Comparison of ENCODE assay signal across 12 cellular contexts in the genomic region with DNA sequence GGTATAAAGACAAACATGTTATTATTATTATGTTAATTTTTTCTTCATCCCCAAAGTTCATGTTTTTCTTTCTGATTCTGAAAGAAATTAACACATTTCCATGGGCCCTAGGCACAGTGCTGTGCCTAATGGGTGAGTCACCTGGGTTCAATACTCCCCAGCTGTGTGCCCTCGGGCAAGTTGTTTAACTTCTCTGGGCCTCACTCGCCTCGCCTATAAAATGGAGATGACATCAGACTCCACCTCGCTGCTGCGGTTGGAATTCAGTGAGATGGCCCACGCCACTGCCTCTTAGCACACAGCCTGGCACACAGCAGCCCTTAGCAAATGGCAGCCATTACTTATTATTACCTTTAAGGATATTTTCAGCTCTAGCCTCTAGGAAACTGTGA. TPM values are rescaled to one million over a fixed set of nuclear protein-coding genes. Genes with fewer than 3 reads are reported as not detected.
DNase-seq lines count a peak whose midpoint lies in the region; ATAC-seq and TF ChIP-seq lines count a peak whose summit lies in the region.
"Had no signal": no experiment of that assay in that cellular context is flagged by ENCODE, and none has a peak within 500 bp of the region (broad histone marks: within the 10 kb centered on the region; RNA-seq: fewer than 3 reads in every experiment).

No MANE protein-coding gene starts in this region.

- H3K27me3 ChIP-seq in GM23248 (replicated peaks; ENCODE audit: insufficient read depth), result no peaks in the 10 kb centered on the region
- no peaks in the 10 kb centered on the region for H3K27me3 ChIP-seq in smooth muscle cell (ENCODE audit: low read depth)
- H3K27me3 ChIP-seq: BLaER1, hepatocyte, neural progenitor cell had no signal

- DNase-seq in GM23248 (peak; percentile 54), RKO (ENCODE audit: low spot score) (peak; percentile 18), epithelial cell of esophagus (ENCODE audit: low read depth) (peak; percentile 91), posterior vena cava (ENCODE audit: low spot score) (peak; percentile 52), smooth muscle cell (lab: John Stamatoyannopoulos, UW; ENCODE audit: unreplicated experiment) (no peak), NCI-H1436 treated with DMSO at 0.1 percent for 48 hours (lab: John Stamatoyannopoulos, UW) (no peak)

- no peak overlapping the region for H3K4me3 ChIP-seq in GM23248
- no peak overlapping the region for H3K4me3 ChIP-seq in epithelial cell of esophagus (ENCODE audit: low read length)
- no peak overlapping the region for H3K4me3 ChIP-seq in smooth muscle cell
- H3K4me3 ChIP-seq: BLaER1, hepatocyte, neural progenitor cell had no signal

- in situ Hi-C loops in GM23248 (cut with MboI), result loop anchor here (5.0 kb wide), 1 partner anchor 114 kb away; no protein-coding TSS in a partner anchor

- H2AFZ ChIP-seq in GM23248 (no peak overlapping the region), smooth muscle cell (ENCODE audit: low read depth) (no peak overlapping the region)
- H2AFZ ChIP-seq: hepatocyte, neural progenitor cell had no signal

- H4K20me1 ChIP-seq in GM23248 (ENCODE audit: insufficient read depth) (no peaks in the 10 kb centered on the region), smooth muscle cell (ENCODE audit: low read depth) (no peaks in the 10 kb centered on the region)
- H4K20me1 ChIP-seq: BLaER1 had no signal

- H3F3A ChIP-seq in GM23248 (ENCODE audit: insufficient read depth) (no peaks in the 10 kb centered on the region), smooth muscle cell (ENCODE audit: low read depth) (no peaks in the 10 kb centered on the region)

- H3K4me1 ChIP-seq in GM23248 (ENCODE audit: insufficient read depth), result no peaks in the 10 kb centered on the region
- no peaks in the 10 kb centered on the region for H3K4me1 ChIP-seq in smooth muscle cell (ENCODE audit: low read depth)
- H3K4me1 ChIP-seq: BLaER1 had no signal

- H3K9me2 ChIP-seq in GM23248 (ENCODE audit: insufficient read depth), result no peaks in the 10 kb centered on the region

- H3K4me2 ChIP-seq in GM23248 (ENCODE audit: unreplicated experiment) (no peak overlapping the region), smooth muscle cell (no peak overlapping the region)
- H3K4me2 ChIP-seq: BLaER1, hepatocyte had no signal

- no peak overlapping the region for H3K27ac ChIP-seq in GM23248
- no peak overlapping the region for H3K27ac ChIP-seq in smooth muscle cell (ENCODE audit: low read depth)
- H3K27ac ChIP-seq: BLaER1, hepatocyte, neural progenitor cell had no signal

- TF ChIP-seq CTCF in epithelial cell of esophagus (IDR thresholded peaks at IDR 0.05; ENCODE audit: insufficient read depth, low read depth, low read length, missing control alignments) (no peak), smooth muscle cell (IDR thresholded peaks at IDR 0.05; ENCODE audit: borderline replicate concordance, insufficient read depth, poor library complexity, severe bottlenecking) (no peak)

- H3K79me2 ChIP-seq in GM23248 (ENCODE audit: insufficient read depth), result no peaks in the 10 kb centered on the region
- H3K79me2 ChIP-seq in smooth muscle cell (ENCODE audit: low read depth), result no peaks in the 10 kb centered on the region
- H3K79me2 ChIP-seq: hepatocyte had no signal

- H3K9ac ChIP-seq in GM23248 (no peak overlapping the region), smooth muscle cell (ENCODE audit: low read depth) (no peak overlapping the region)
- H3K9ac ChIP-seq: BLaER1, neural progenitor cell had no signal

- intact Hi-C loops in posterior vena cava (cut with DNase I), result loop anchor here (5.0 kb wide), 2 partner anchors 109 to 1306 kb away; no protein-coding TSS in a partner anchor

- ATAC-seq in GM18909 (IDR thresholded peaks at IDR 0.05; ENCODE audit: poor library complexity, unreplicated experiment), result no peak

- WGBS in GM23248 (ENCODE audit: low coverage in 1 of 2, low lambda C conversion rate in 2 of 2, missing lambda C conversion rate in 2 of 2), 2 experiments, result 46 to 48% methylated on average over 6 of the region's 6 CpGs
- WGBS in smooth muscle cell (ENCODE audit: low lambda C conversion rate), result 41% methylated on average over 6 of the region's 6 CpGs

- H3K36me3 ChIP-seq in GM23248 (ENCODE audit: low read depth) (no peaks in the 10 kb centered on the region), smooth muscle cell (ENCODE audit: low read depth) (no peaks in the 10 kb centered on the region)
- H3K36me3 ChIP-seq: BLaER1, neural progenitor cell had no signal

- no peaks in the 10 kb centered on the region for H3K9me3 ChIP-seq in GM23248 (ENCODE audit: low read depth)
- no peaks in the 10 kb centered on the region for H3K9me3 ChIP-seq in smooth muscle cell (replicated peaks; ENCODE audit: low read depth)
- H3K9me3 ChIP-seq: BLaER1 had no signal

RNA-seq across cellular contexts. Expression of a gene that starts 22.6 kb away (rescaled TPM):
- not detected in 2 replicates for total RNA-seq in GM23248 (2014; rRNA removed; shearing (Covaris generic))
- polyA plus RNA-seq in GM23248 (2016; fragmentation: Nextera tagmentation; extraction: Ambion mirVana), result not detected in 2 replicates
- 1 to 10 TPM; 7.5 to 9.3 TPM for total RNA-seq in posterior vena cava
- 0.63 TPM in 1 of 2 replicates, not detected in the other for total RNA-seq in smooth muscle cell
- polyA plus RNA-seq in smooth muscle cell, result 1.1 and 2.0 TPM in 2 replicates
- total RNA-seq: activated CD4-positive, alpha-beta T cell treated with anti-CD3 and anti-CD28 coated beads, Interleukin-2, amount 10 ng/mL, durations not matched to agents 24 days and 14 days; kidney epithelial cell had no signal

RNA-seq across cellular contexts. Expression of a gene that starts 49.4 kb away (rescaled TPM):
- total RNA-seq in GM23248 (2014; rRNA removed; shearing (Covaris generic)), result 5.3 and 5.8 TPM in 2 replicates
- 4.4 and 4.8 TPM in 2 replicates for polyA plus RNA-seq in GM23248 (2016; fragmentation: Nextera tagmentation; extraction: Ambion mirVana)
- 1 to 10 TPM; 6.6 to 7.6 TPM for total RNA-seq in posterior vena cava
- total RNA-seq in smooth muscle cell, result 5.6 and 7.1 TPM in 2 replicates
- polyA plus RNA-seq in smooth muscle cell, result 3.9 and 8.8 TPM in 2 replicates

Comparison
In these comparisons a context has a peak if more than half of its experiments do, and no peak if none do; other contexts are left out.
1. DNase-seq: peak in GM23248 (single experiment), RKO (single experiment), epithelial cell of esophagus (single experiment) and posterior vena cava (single experiment); none in smooth muscle cell (single experiment) and NCI-H1436 treated with DMSO at 0.1 percent for 48 hours (single experiment).